ENCODE assay signal across 1 cellular context in genomic region chr1:219965285-219965684, GRCh38.
TF ChIP-seq lines count a peak whose summit lies in the region.

No MANE protein-coding gene starts in this region.

TF ChIP-seq in WTC11, 78 proteins besides CTCF, POLR2A, EP300 and RAD21 (continued from another document):
- no peak for TF ChIP-seq FOXP4 (CRISPR knock-in tag; IDR thresholded peaks at IDR 0.05)
- TF ChIP-seq TP53 (CRISPR knock-in tag; IDR thresholded peaks at IDR 0.05), result no peak
- no peak for TF ChIP-seq PRRX2 (CRISPR knock-in tag; IDR thresholded peaks at IDR 0.05)
- TF ChIP-seq ZNF121 (CRISPR knock-in tag; IDR thresholded peaks at IDR 0.05), result no peak
- no peak for TF ChIP-seq NR2C2 (CRISPR knock-in tag; IDR thresholded peaks at IDR 0.05)
- no peak for TF ChIP-seq ATF1 (CRISPR knock-in tag; IDR thresholded peaks at IDR 0.05)
- TF ChIP-seq, protein P1, sequence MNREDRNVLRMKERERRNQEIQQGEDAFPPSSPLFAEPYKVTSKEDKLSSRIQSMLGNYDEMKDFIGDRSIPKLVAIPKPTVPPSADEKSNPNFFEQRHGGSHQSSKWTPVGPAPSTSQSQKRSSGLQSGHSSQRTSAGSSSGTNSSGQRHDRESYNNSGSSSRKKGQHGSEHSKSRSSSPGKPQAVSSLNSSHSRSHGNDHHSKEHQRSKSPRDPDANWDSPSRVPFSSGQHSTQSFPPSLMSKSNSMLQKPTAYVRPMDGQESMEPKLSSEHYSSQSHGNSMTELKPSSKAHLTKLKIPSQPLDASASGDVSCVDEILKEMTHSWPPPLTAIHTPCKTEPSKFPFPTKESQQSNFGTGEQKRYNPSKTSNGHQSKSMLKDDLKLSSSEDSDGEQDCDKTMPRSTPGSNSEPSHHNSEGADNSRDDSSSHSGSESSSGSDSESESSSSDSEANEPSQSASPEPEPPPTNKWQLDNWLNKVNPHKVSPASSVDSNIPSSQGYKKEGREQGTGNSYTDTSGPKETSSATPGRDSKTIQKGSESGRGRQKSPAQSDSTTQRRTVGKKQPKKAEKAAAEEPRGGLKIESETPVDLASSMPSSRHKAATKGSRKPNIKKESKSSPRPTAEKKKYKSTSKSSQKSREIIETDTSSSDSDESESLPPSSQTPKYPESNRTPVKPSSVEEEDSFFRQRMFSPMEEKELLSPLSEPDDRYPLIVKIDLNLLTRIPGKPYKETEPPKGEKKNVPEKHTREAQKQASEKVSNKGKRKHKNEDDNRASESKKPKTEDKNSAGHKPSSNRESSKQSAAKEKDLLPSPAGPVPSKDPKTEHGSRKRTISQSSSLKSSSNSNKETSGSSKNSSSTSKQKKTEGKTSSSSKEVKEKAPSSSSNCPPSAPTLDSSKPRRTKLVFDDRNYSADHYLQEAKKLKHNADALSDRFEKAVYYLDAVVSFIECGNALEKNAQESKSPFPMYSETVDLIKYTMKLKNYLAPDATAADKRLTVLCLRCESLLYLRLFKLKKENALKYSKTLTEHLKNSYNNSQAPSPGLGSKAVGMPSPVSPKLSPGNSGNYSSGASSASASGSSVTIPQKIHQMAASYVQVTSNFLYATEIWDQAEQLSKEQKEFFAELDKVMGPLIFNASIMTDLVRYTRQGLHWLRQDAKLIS (CRISPR knock-in tag; IDR thresholded peaks at IDR 0.05; ENCODE audit: borderline replicate concordance), result no peak
- TF ChIP-seq, protein P2, sequence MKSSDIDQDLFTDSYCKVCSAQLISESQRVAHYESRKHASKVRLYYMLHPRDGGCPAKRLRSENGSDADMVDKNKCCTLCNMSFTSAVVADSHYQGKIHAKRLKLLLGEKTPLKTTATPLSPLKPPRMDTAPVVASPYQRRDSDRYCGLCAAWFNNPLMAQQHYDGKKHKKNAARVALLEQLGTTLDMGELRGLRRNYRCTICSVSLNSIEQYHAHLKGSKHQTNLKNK (CRISPR knock-in tag; IDR thresholded peaks at IDR 0.05), result no peak
- no peak for TF ChIP-seq SMAD4 (CRISPR knock-in tag; IDR thresholded peaks at IDR 0.05)
- TF ChIP-seq ZNF232 (CRISPR knock-in tag; IDR thresholded peaks at IDR 0.05), result no peak
- TF ChIP-seq ZNF219 (CRISPR knock-in tag; IDR thresholded peaks at IDR 0.05; ENCODE audit: borderline replicate concordance), result no peak
- TF ChIP-seq, protein P3, sequence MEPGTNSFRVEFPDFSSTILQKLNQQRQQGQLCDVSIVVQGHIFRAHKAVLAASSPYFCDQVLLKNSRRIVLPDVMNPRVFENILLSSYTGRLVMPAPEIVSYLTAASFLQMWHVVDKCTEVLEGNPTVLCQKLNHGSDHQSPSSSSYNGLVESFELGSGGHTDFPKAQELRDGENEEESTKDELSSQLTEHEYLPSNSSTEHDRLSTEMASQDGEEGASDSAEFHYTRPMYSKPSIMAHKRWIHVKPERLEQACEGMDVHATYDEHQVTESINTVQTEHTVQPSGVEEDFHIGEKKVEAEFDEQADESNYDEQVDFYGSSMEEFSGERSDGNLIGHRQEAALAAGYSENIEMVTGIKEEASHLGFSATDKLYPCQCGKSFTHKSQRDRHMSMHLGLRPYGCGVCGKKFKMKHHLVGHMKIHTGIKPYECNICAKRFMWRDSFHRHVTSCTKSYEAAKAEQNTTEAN (CRISPR knock-in tag; IDR thresholded peaks at IDR 0.05), result no peak
- no peak for TF ChIP-seq GABPB1 (CRISPR knock-in tag; IDR thresholded peaks at IDR 0.05)
- TF ChIP-seq CREB1 (CRISPR knock-in tag; IDR thresholded peaks at IDR 0.05), result no peak
